In the genomic region with DNA sequence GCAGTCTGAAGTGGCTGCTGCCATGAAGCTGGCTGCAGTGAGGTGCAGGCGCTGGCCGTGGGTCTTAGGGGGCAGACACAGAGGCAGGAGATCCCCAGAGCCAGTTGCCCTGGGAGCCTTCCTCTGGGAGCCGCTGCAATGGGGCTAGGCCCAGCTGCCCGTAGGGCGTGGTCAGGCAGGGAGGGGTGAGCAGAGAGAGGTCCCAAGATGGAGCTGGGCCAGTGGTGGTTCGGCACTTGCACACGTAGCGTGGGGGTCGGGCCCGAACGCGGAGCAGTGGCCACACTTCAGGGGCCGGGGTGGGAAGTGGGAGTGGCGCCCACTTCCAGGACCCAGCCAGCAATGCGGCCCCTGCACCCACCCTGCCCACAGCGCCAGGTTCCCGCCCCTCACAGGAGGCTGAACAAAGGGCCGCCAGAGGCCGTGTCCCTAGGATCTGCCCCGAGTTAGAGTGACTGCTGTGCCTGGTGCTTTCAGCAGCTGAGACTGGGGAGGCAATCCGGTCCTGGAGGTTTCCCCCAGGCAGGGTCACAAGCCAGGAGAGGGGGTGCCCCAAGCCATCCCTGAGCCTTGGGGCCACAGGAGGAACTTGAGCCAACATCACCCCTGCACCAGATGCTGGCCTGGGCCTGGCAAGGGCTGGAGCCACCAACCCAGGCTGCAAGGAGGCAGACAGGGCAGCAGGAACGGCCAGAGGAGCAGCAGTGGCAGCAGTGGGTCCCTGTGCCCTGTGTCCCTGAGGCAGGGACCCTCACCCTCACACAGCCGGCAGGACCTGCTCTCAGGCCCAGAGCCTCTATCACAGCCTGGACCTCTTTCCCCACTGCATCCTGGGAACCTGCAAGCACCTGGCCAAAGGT, we compare ENCODE assay signal across 26 cellular contexts.
"Had no signal": no experiment of that assay in that cellular context is flagged by ENCODE, and none has a peak within 500 bp of the region (broad histone marks: within the 10 kb centered on the region; RNA-seq: fewer than 3 reads in every experiment).

No MANE protein-coding gene starts in this region.

- H3K27ac ChIP-seq: ascending aorta, body of pancreas had no signal

- FAIRE-seq: bronchial epithelial cell had no signal

- H3K9me3 ChIP-seq: body of pancreas, SK-N-SH had no signal

- H3K4me1 ChIP-seq: ascending aorta, body of pancreas had no signal

- H3K4me3 ChIP-seq: ascending aorta, body of pancreas had no signal

- H3K27ac Mint-ChIP-seq: activated CD8-positive, alpha-beta T cell treated with anti-CD3 and anti-CD28 coated beads for 36 hours; activated naive CD4-positive, alpha-beta T cell treated with anti-CD3 and anti-CD28 coated beads, Interleukin-2, amount 50 U/mL, for 24 hours; activated T-helper 1 cell treated with anti-CD3 and anti-CD28 coated beads, Interleukin-12 subunit alpha, Interleukin-12 subunit beta, Interleukin-2, Interleukin-4 antibody, amounts not matched to agents 30 ng/mL and 10 ng/mL and 1 ng/mL, durations not matched to agents 14 hours and 24 hours and 36 hours had no signal

- ATAC-seq: activated CD4-positive, CD25-positive, alpha-beta regulatory T cell treated with anti-CD3 and anti-CD28 coated beads, Interleukin-2, amount 50 U/mL, for 24 hours; activated CD8-positive, alpha-beta T cell treated with anti-CD3 and anti-CD28 coated beads for 36 hours; body of pancreas; Panc1; Right ventricle myocardium inferior had no signal

- H3K27me3 ChIP-seq: ascending aorta, body of pancreas had no signal

- H3K9ac ChIP-seq: SK-N-SH had no signal

- DNase-seq: activated CD4-positive, alpha-beta T cell treated with anti-CD3 and anti-CD28 coated beads for 4 hours; activated CD8-positive, alpha-beta memory T cell treated with anti-CD3 and anti-CD28 coated beads, Interleukin-2, amount 50 U/mL, for 4 hours; activated CD8-positive, alpha-beta T cell treated with anti-CD3 and anti-CD28 coated beads for 36 hours; activated effector memory CD4-positive, alpha-beta T cell treated with Interleukin-2 at 50 U/mL for 16 hours; activated naive CD4-positive, alpha-beta T cell; body of pancreas; central memory CD4-positive, alpha-beta T cell; NCI-H1092; NCI-H1417; NCI-H2029; NCI-H2107; NCI-H2171 treated with DMSO at 0.1 percent for 48 hours; NCI-H226; NCI-H526 treated with DMSO at 0.1 percent for 48 hours; NK-92 treated with Interleukin-12 subunit alpha and Interleukin-12 subunit beta, amount 100 ng/mL, for 24 hours; OCI-M1; RPMI8226; SK-N-SH; T-helper 1 cell had no signal

- H3K36me3 ChIP-seq: ascending aorta had no signal

- H3K4me2 ChIP-seq: SK-N-SH had no signal

- H3K4me3 Mint-ChIP-seq: activated CD8-positive, alpha-beta T cell treated with anti-CD3 and anti-CD28 coated beads for 36 hours; activated naive CD4-positive, alpha-beta T cell treated with anti-CD3 and anti-CD28 coated beads, Interleukin-2, amount 50 U/mL, for 24 hours; activated T-helper 1 cell treated with anti-CD3 and anti-CD28 coated beads, Interleukin-12 subunit alpha, Interleukin-12 subunit beta, Interleukin-2, Interleukin-4 antibody, amounts not matched to agents 30 ng/mL and 10 ng/mL and 1 ng/mL, durations not matched to agents 14 hours and 24 hours and 36 hours had no signal

- H3K27me3 Mint-ChIP-seq: activated CD8-positive, alpha-beta T cell treated with anti-CD3 and anti-CD28 coated beads for 36 hours; activated naive CD4-positive, alpha-beta T cell treated with anti-CD3 and anti-CD28 coated beads, Interleukin-2, amount 50 U/mL, for 24 hours had no signal
